In genomic region chr5:43359738-43360137, GRCh38 we compare ENCODE assay signal across 29 cellular contexts. TPM values are rescaled to one million over a fixed set of nuclear protein-coding genes. Genes with fewer than 3 reads are reported as not detected.
"Had no signal": no experiment of that assay in that cellular context is flagged by ENCODE, and none has a peak within 500 bp of the region (broad histone marks: within the 10 kb centered on the region; RNA-seq: fewer than 3 reads in every experiment).

No MANE protein-coding gene starts in this region.

- ATAC-seq: natural killer cell; psoas muscle; right cardiac atrium; right lobe of liver; stimulated activated effector memory CD8-positive, alpha-beta T cell treated with anti-CD3 and anti-CD28 coated beads, Interleukin-12 subunit alpha, Interleukin-12 subunit beta, amount 100 ng/mL, for 72 hours; stimulated activated naive CD8-positive, alpha-beta T cell treated with anti-CD3 and anti-CD28 coated beads, Interleukin-15, amount 100 ng/mL, for 72 hours; stimulated activated naive CD8-positive, alpha-beta T cell treated with anti-CD3 and anti-CD28 coated beads, Interleukin-15, Interleukin-2, amounts not matched to agents 100 U/mL and 50 U/mL, for 24 hours; upper lobe of right lung had no signal

- H3K4me1 Mint-ChIP-seq: natural killer cell; neural progenitor cell; stimulated activated effector memory CD8-positive, alpha-beta T cell treated with anti-CD3 and anti-CD28 coated beads, Interleukin-12 subunit alpha, Interleukin-12 subunit beta, amount 100 ng/mL, for 72 hours; stimulated activated naive CD8-positive, alpha-beta T cell treated with anti-CD3 and anti-CD28 coated beads, Interleukin-15, amount 100 ng/mL, for 72 hours had no signal

- H3K9me3 ChIP-seq: ovary, psoas muscle, testis, uterus had no signal

- H3K27me3 ChIP-seq: neural progenitor cell, ovary, right lobe of liver, sigmoid colon, suprapubic skin, testis, tibial artery, transverse colon, upper lobe of right lung, uterus had no signal

- H3K36me3 ChIP-seq: neural progenitor cell, ovary, right lobe of liver, sigmoid colon, suprapubic skin, tibial artery, transverse colon, upper lobe of right lung, uterus had no signal

- H3K27me3 Mint-ChIP-seq: progenitor cell of endocrine pancreas; stimulated activated naive CD8-positive, alpha-beta T cell treated with anti-CD3 and anti-CD28 coated beads, Interleukin-15, amount 100 ng/mL, for 72 hours; type B pancreatic cell had no signal

- H3K4me3 ChIP-seq: neural progenitor cell, ovary, psoas muscle, right lobe of liver, sigmoid colon, suprapubic skin, testis, tibial artery, transverse colon, upper lobe of right lung, uterus had no signal

- DNase-seq: natural killer cell; occipital lobe; ovary; psoas muscle; right cardiac atrium; right lobe of liver; sigmoid colon; small intestine; stimulated activated CD4-positive, alpha-beta T cell treated with anti-CD3 and anti-CD28 coated beads, Interleukin-15, amount 100 ng/mL, for 24 hours; stimulated activated CD4-positive, alpha-beta T cell treated with anti-CD3 and anti-CD28 coated beads, Interleukin-2, amount 100 ng/mL, for 24 hours; stimulated activated CD4-positive, alpha-beta T cell treated with anti-CD3 and anti-CD28 coated beads, Interleukin-2, amount 100 ng/mL, for 48 hours; stimulated activated CD4-positive, alpha-beta T cell treated with anti-CD3 and anti-CD28 coated beads, Interleukin-4, amount 100 ng/mL, for 24 hours; stimulated activated naive CD4-positive, alpha-beta T cell; stimulated activated naive CD8-positive, alpha-beta T cell treated with anti-CD3 and anti-CD28 coated beads, Interleukin-15, amount 100 ng/mL, for 72 hours; stimulated activated naive CD8-positive, alpha-beta T cell treated with anti-CD3 and anti-CD28 coated beads, Interleukin-15, Interleukin-2, amounts not matched to agents 100 U/mL and 50 U/mL, for 24 hours; substantia nigra; testis; tibial artery; transverse colon; upper lobe of right lung; uterus had no signal

- H3K4me3 Mint-ChIP-seq: natural killer cell; nephron; neural progenitor cell; stimulated activated effector memory CD8-positive, alpha-beta T cell treated with anti-CD3 and anti-CD28 coated beads, Interleukin-12 subunit alpha, Interleukin-12 subunit beta, amount 100 ng/mL, for 72 hours; stimulated activated naive CD8-positive, alpha-beta T cell treated with anti-CD3 and anti-CD28 coated beads, Interleukin-15, amount 100 ng/mL, for 72 hours; type B pancreatic cell had no signal

- H3K27ac ChIP-seq: neural progenitor cell, ovary, parathyroid adenoma, psoas muscle, right lobe of liver, sigmoid colon, suprapubic skin, testis, tibial artery, transverse colon, uterus had no signal

- H3K4me1 ChIP-seq: neural progenitor cell, parathyroid adenoma, psoas muscle, sigmoid colon, testis, transverse colon, upper lobe of right lung, uterus had no signal

- H3K36me3 Mint-ChIP-seq: neural progenitor cell; stimulated activated effector memory CD8-positive, alpha-beta T cell treated with anti-CD3 and anti-CD28 coated beads, Interleukin-12 subunit alpha, Interleukin-12 subunit beta, amount 100 ng/mL, for 72 hours; type B pancreatic cell had no signal

- H3K27ac Mint-ChIP-seq: natural killer cell; neural progenitor cell; progenitor cell of endocrine pancreas; stimulated activated effector memory CD8-positive, alpha-beta T cell treated with anti-CD3 and anti-CD28 coated beads, Interleukin-12 subunit alpha, Interleukin-12 subunit beta, amount 100 ng/mL, for 72 hours; stimulated activated naive CD8-positive, alpha-beta T cell treated with anti-CD3 and anti-CD28 coated beads, Interleukin-15, amount 100 ng/mL, for 72 hours; type B pancreatic cell had no signal

- FAIRE-seq: small intestine had no signal

RNA-seq across cellular contexts. Expression of gene CCL28, which starts 52.5 kb away (rescaled TPM):
- total RNA-seq: progenitor cell of endocrine pancreas had no signal
- polyA plus RNA-seq: neural cell had no signal
